Comparison of ENCODE assay signal across 8 cellular contexts in genomic region chr12:54280401-54281260, GRCh38. TPM values are rescaled to one million over a fixed set of nuclear protein-coding genes. Genes with fewer than 3 reads are reported as not detected.
A peak's percentile ranks its signal among the peaks of the same experiment; 100 is the strongest.
DNase-seq lines count a peak whose midpoint lies in the region; TF ChIP-seq lines count a peak whose summit lies in the region.

Gene HNRNPA1 (plus strand): TSS chr12:54280726. CDS start chr12:54280808, 82 bp downstream.

- H3K4me1 Mint-ChIP-seq in H9: peaks cover 40 to 60% of the 10 kb centered on the region in 2 experiments

- H2BK12ac ChIP-seq in H9 (ENCODE audit: insufficient read length, low read depth, low read length): no peak within 1 kb of the TSS

- H3K23ac ChIP-seq in H9 (ENCODE audit: insufficient read length, low read depth, low read length): peak within 1 kb of the TSS; percentile 10

- H3K9me2 ChIP-seq in neural cell (ENCODE audit: insufficient read depth, low read length): no peaks in the 10 kb centered on the region

- no peaks in the 10 kb centered on the region for H3K27me3 ChIP-seq in H9 (ENCODE audit: insufficient read depth, low read length)
- no peaks in the 10 kb centered on the region for H3K27me3 ChIP-seq in MG63
- no peaks in the 10 kb centered on the region for H3K27me3 ChIP-seq in neural cell (ENCODE audit: insufficient read depth, low read depth, low read length)
- no peaks in the 10 kb centered on the region for H3K27me3 ChIP-seq in stomach

- no peak within 1 kb of the TSS for H3K27ac Mint-ChIP-seq in H9

- H3K79me1 ChIP-seq in H9 (ENCODE audit: insufficient read depth, low read depth, low read length, poor library complexity, severe bottlenecking): no peaks in the 10 kb centered on the region

- TF ChIP-seq POLR2A in stomach (IDR thresholded peaks at IDR 0.05): peak in 2 of 4 donors; percentile 97 to 98

- H3K79me2 ChIP-seq in H9 (ENCODE audit: insufficient read depth, low read length) (peaks cover 19% of the 10 kb centered on the region; the same call in 1 of the 2 replicates), neural cell (replicated peaks; ENCODE audit: insufficient read depth, low read length) (peaks cover 71% of the 10 kb centered on the region)

- DNase-seq in H9: peak; percentile 99
- peak; percentile 98 for DNase-seq in MG63
- peak; percentile 99 for DNase-seq in SHP77 treated with DMSO at 0.1 percent for 48 hours (lab: John Stamatoyannopoulos, UW)
- peak; percentile 97 for DNase-seq in activated effector memory CD4-positive, alpha-beta T cell treated with anti-CD3 and anti-CD28 coated beads, Interleukin-2, amount 50 U/mL, for 16 hours
- peak; percentile 100 for DNase-seq in fibroblast of villous mesenchyme (ENCODE audit: low read depth)
- peak; percentile 96 for DNase-seq in stomach

- H2AFZ ChIP-seq in H9 (ENCODE audit: low read length): no peak within 1 kb of the TSS
- H2AFZ ChIP-seq in neural cell (ENCODE audit: low read depth, low read length): peak within 1 kb of the TSS; percentile 51

- H3K27ac ChIP-seq in H9 (ENCODE audit: insufficient read length, low read depth, low read length): peak within 1 kb of the TSS; percentile 92
- H3K27ac ChIP-seq in neural cell (ENCODE audit: low read length): peak within 1 kb of the TSS; percentile 97
- peak within 1 kb of the TSS; percentile 90 to 96 (median 93) for H3K27ac ChIP-seq in stomach

- H3K36me3 ChIP-seq in ES-I3 (ENCODE audit: insufficient read depth, low read length): peaks cover 39% of the 10 kb centered on the region
- peaks cover 84% of the 10 kb centered on the region for H3K36me3 ChIP-seq in MG63
- H3K36me3 ChIP-seq in neural cell (ENCODE audit: insufficient read depth, low read length): peaks cover 9% of the 10 kb centered on the region
- peaks cover 32 to 41% (median 37%) of the 10 kb centered on the region in 4 donors for H3K36me3 ChIP-seq in stomach

- peak within 1 kb of the TSS; percentile 97 for H3K14ac ChIP-seq in H9 (ENCODE audit: insufficient read depth, low read length)

- TF ChIP-seq CTCF in H9 (conservative IDR thresholded peaks at IDR 0.05) (no peak), fibroblast of villous mesenchyme (IDR thresholded peaks at IDR 0.05; ENCODE audit: insufficient read depth, low read depth, low read length) (no peak), neural cell (IDR thresholded peaks at IDR 0.05; ENCODE audit: poor library complexity, severe bottlenecking) (peak; percentile 21), stomach (IDR thresholded peaks at IDR 0.05) (no peak)

- peak; percentile 38 for TF ChIP-seq RAD21 in neural cell (conservative IDR thresholded peaks at IDR 0.05)

- H3K9ac ChIP-seq in ES-I3 (ENCODE audit: low read depth, low read length) (peak within 1 kb of the TSS; percentile 87), H9 (ENCODE audit: extremely low read depth, insufficient read length, low read length) (peak within 1 kb of the TSS; percentile 99), neural cell (ENCODE audit: low read length) (peak within 1 kb of the TSS; percentile 90)

- peak within 1 kb of the TSS; percentile 87 for H3T11ph ChIP-seq in H9 (ENCODE audit: low read length)

- intact Hi-C loops in stomach (cut with DNase I; ENCODE audit: low total_unique reads): no loop called here

- H4K20me1 ChIP-seq in H9 (ENCODE audit: control insufficient read depth, insufficient read depth, insufficient read length) (no peaks in the 10 kb centered on the region), neural cell (ENCODE audit: insufficient read depth) (peaks cover 19% of the 10 kb centered on the region)

- H2AK5ac ChIP-seq in H9 (ENCODE audit: insufficient read length, low read length): peak within 1 kb of the TSS; percentile 2

- peaks cover 3 to 24% (median 5%) of the 10 kb centered on the region in 3 experiments for H3K36me3 Mint-ChIP-seq in H9 (ENCODE audit: insufficient read depth in 1 of 3, low read depth in 3 of 3)

- no peak within 1 kb of the TSS for H2BK15ac ChIP-seq in H9 (ENCODE audit: low read depth, low read length)

- peak; percentile 63 for TF ChIP-seq EP300 in neural cell (conservative IDR thresholded peaks at IDR 0.05; ENCODE audit: poor library complexity, severe bottlenecking)
- TF ChIP-seq EP300 in stomach (IDR thresholded peaks at IDR 0.05): peak; percentile 16

- H3F3A ChIP-seq in neural cell (ENCODE audit: insufficient read depth, low read length, poor library complexity, severe bottlenecking): peaks cover 7% of the 10 kb centered on the region

- peaks cover 18% of the 10 kb centered on the region for H3K4me1 ChIP-seq in ES-I3 (ENCODE audit: insufficient read depth, low read length)
- H3K4me1 ChIP-seq in H9 (ENCODE audit: insufficient read depth, low read length): no peaks in the 10 kb centered on the region
- H3K4me1 ChIP-seq in stomach: peaks cover 46 to 77% (median 66%) of the 10 kb centered on the region in 4 donors

- peak within 1 kb of the TSS; percentile 95 for H2BK120ac ChIP-seq in H9 (ENCODE audit: low read depth, low read length, poor library complexity, severe bottlenecking)

- peaks cover 7% of the 10 kb centered on the region for H3K23me2 ChIP-seq in H9 (ENCODE audit: insufficient read length, low read depth, low read length, poor library complexity, severe bottlenecking)

- no peak within 1 kb of the TSS for H2BK20ac ChIP-seq in H9 (ENCODE audit: low read depth, low read length, poor library complexity, severe bottlenecking)

- H4K8ac ChIP-seq in H9 (replicated peaks; ENCODE audit: insufficient read length, low read depth, low read length): peak within 1 kb of the TSS; percentile 99

- H3K18ac ChIP-seq in H9 (ENCODE audit: insufficient read length, low read depth, low read length): peak within 1 kb of the TSS; percentile 99

- H3K56ac ChIP-seq in H9 (ENCODE audit: insufficient read length, low read depth, low read length): peak within 1 kb of the TSS; percentile 96

- H3K9me3 ChIP-seq in ES-I3 (ENCODE audit: control insufficient read depth, insufficient read depth, low read length) (no peaks in the 10 kb centered on the region), H9 (ENCODE audit: control insufficient read depth, low read depth, low read length) (no peaks in the 10 kb centered on the region), MG63 (no peaks in the 10 kb centered on the region), neural cell (ENCODE audit: low read length) (no peaks in the 10 kb centered on the region), stomach (no peaks in the 10 kb centered on the region)

- H3K27me3 Mint-ChIP-seq in H9 (ENCODE audit: low read depth): peaks cover 3% of the 10 kb centered on the region; the same call in 1 of the 2 replicates

- H3K4me2 ChIP-seq in H9 (ENCODE audit: insufficient read depth, insufficient read length, low read length): peak within 1 kb of the TSS; percentile 74
- peak within 1 kb of the TSS; percentile 86 for H3K4me2 ChIP-seq in neural cell (ENCODE audit: low read length)

- H4K5ac ChIP-seq in H9 (ENCODE audit: insufficient read length, low read depth, low read length): peak within 1 kb of the TSS; percentile 87

- no peaks in the 10 kb centered on the region for H3K9me3 Mint-ChIP-seq in H9

- peak within 1 kb of the TSS; percentile 95 for H2BK5ac ChIP-seq in H9 (ENCODE audit: insufficient read length, low read length)

- peak within 1 kb of the TSS; percentile 64; the same call in 1 of the 2 replicates for H3K4ac ChIP-seq in H9 (ENCODE audit: low read depth, low read length)

- no peak within 1 kb of the TSS for H3K4me3 Mint-ChIP-seq in H9

- peak within 1 kb of the TSS; percentile 5 for H4K91ac ChIP-seq in H9 (ENCODE audit: insufficient read length, low read depth, low read length)

- WGBS in H9 (ENCODE audit: extremely low coverage, insufficient read length, low lambda C conversion rate): no CpG with 5 or more reads among the region's 51 CpGs
- 0 to 1% (median 0%) methylated on average over 51 of the region's 51 CpGs for WGBS in stomach, 5 donors

- H3K4me3 ChIP-seq in MG63 (peak within 1 kb of the TSS; percentile 71), fibroblast of villous mesenchyme (ENCODE audit: low read depth, low read length) (peak within 1 kb of the TSS; percentile 99), neural cell (ENCODE audit: low read length) (peak within 1 kb of the TSS; percentile 74), stomach (peak within 1 kb of the TSS; percentile 64 to 93 (median 72))

TF ChIP-seq in neural cell, 6 proteins besides CTCF, POLR2A, EP300 and RAD21 (continues in another document):
- TF ChIP-seq EZH2 (IDR thresholded peaks at IDR 0.05; ENCODE audit: borderline replicate concordance, insufficient read depth, low read length, poor library complexity, severe bottlenecking) (no peak), TAF1 (IDR thresholded peaks at IDR 0.05; ENCODE audit: low read depth) (peak; percentile 82), POLR2AphosphoS5 (IDR thresholded peaks at IDR 0.05) (peak; percentile 97), SMC3 (conservative IDR thresholded peaks at IDR 0.05; ENCODE audit: poor library complexity) (peak; percentile 58), MXI1 (conservative IDR thresholded peaks at IDR 0.05; ENCODE audit: poor library complexity, severe bottlenecking) (peak; percentile 97)

RNA-seq across cellular contexts. Expression of gene HNRNPA1, which starts in this region (rescaled TPM):
- total RNA-seq in H9 (2021) (3,193 and 3,242 TPM in 2 replicates), fibroblast of villous mesenchyme (242 and 251 TPM in 2 replicates), stomach (100 to 1,000 TPM; 211 to 763 (median 303) TPM)
- total RNA-seq in MG63 (2014; rRNA removed; shearing (Covaris generic); ENCODE audit: low replicate concordance): 84.7 and 146 TPM in 2 replicates
- polyA plus RNA-seq in neural cell (526 and 613 TPM in 2 replicates), stomach (1,000 to 10,000 TPM in 2 of 3 donors, 100 to 1,000 TPM in 1; 960 to 1,103 (median 1,040) TPM)
- 448 and 468 TPM in 2 replicates for polyA minus RNA-seq in neural cell

Comparison
In these comparisons a context has a peak if more than half of its experiments do, and no peak if none do; other contexts are left out.
1. Peak in every context shown above with its lines: DNase-seq, H3K4me3 ChIP-seq and H3K27ac ChIP-seq.